In genomic region chr20:52191436-52192295, GRCh38 we compare ENCODE assay signal across 1 cellular context.
A peak's percentile ranks its signal among the peaks of the same experiment; 100 is the strongest.
TF ChIP-seq lines count a peak whose summit lies in the region.

Gene ZFP64, minus strand, starts transcription at chr20:52191779. Its CDS starts 143 bp downstream, at chr20:52191636.

TF ChIP-seq in HepG2, 621 proteins besides CTCF, POLR2A, EP300 and RAD21 (continued from another document and continues in another):
- TF ChIP-seq HMGXB4 (CRISPR knock-in tag; IDR thresholded peaks at IDR 0.05; ENCODE audit: borderline replicate concordance in 1 of 2, low read depth in 1 of 2): peak; percentile 99 to 100
- TF ChIP-seq EHMT2 (IDR thresholded peaks at IDR 0.05; ENCODE audit: borderline replicate concordance, low read depth, low read length): no peak
- TF ChIP-seq ZNF451 (CRISPR knock-in tag; IDR thresholded peaks at IDR 0.05): peak; percentile 91
- no peak for TF ChIP-seq ZBTB40 (IDR thresholded peaks at IDR 0.05)
- peak; percentile 68 for TF ChIP-seq ZBTB40 (CRISPR knock-in tag; IDR thresholded peaks at IDR 0.05)
- TF ChIP-seq ZNF75D (CRISPR knock-in tag; IDR thresholded peaks at IDR 0.05; ENCODE audit: borderline replicate concordance): no peak
- TF ChIP-seq AKAP8 (CRISPR knock-in tag; IDR thresholded peaks at IDR 0.05): no peak; the same call in 1 of the 2 replicates
- TF ChIP-seq SRF (IDR thresholded peaks at IDR 0.05; ENCODE audit: low read depth, low read length): no peak
- TF ChIP-seq ZSCAN12 (CRISPR knock-in tag; IDR thresholded peaks at IDR 0.05): no peak
- TF ChIP-seq SIX1 (CRISPR knock-in tag; IDR thresholded peaks at IDR 0.05; ENCODE audit: borderline replicate concordance): peak; percentile 24; the same call in 1 of the 2 replicates
- TF ChIP-seq ZNF501 (CRISPR knock-in tag; IDR thresholded peaks at IDR 0.05): peak; percentile 63; the same call in 1 of the 2 replicates
- peak; percentile 62; the same call in 1 of the 2 replicates for TF ChIP-seq ZNF724P (CRISPR knock-in tag; IDR thresholded peaks at IDR 0.05; ENCODE audit: borderline replicate concordance)
- peak; percentile 65 for TF ChIP-seq NR2C2 (CRISPR knock-in tag; IDR thresholded peaks at IDR 0.05; ENCODE audit: borderline replicate concordance)
- no peak; the same call in 1 of the 2 replicates for TF ChIP-seq ZNF235 (CRISPR knock-in tag; IDR thresholded peaks at IDR 0.05; ENCODE audit: borderline replicate concordance)
- peak; percentile 56; the same call in 1 of the 2 replicates for TF ChIP-seq BRF2 (CRISPR knock-in tag; IDR thresholded peaks at IDR 0.05)
- TF ChIP-seq ARHGAP35 (CRISPR knock-in tag; IDR thresholded peaks at IDR 0.05; ENCODE audit: borderline replicate concordance): peak; percentile 60
- peak; percentile 94 for TF ChIP-seq ZBTB14 (CRISPR knock-in tag; IDR thresholded peaks at IDR 0.05)
- peak; percentile 95; the same call in 1 of the 2 replicates for TF ChIP-seq ZNF138 (CRISPR knock-in tag; IDR thresholded peaks at IDR 0.05; ENCODE audit: low read depth)
- no peak for TF ChIP-seq CBX1 (IDR thresholded peaks at IDR 0.05; ENCODE audit: low read depth)
- peak; percentile 77 for TF ChIP-seq ZSCAN21 (CRISPR knock-in tag; IDR thresholded peaks at IDR 0.05; ENCODE audit: borderline replicate concordance)
- TF ChIP-seq STAT5B (CRISPR knock-in tag; IDR thresholded peaks at IDR 0.05): 0 out of 2 replicates have a peak, but pooled peaks have one; percentile 8
- TF ChIP-seq HCFC1 (IDR thresholded peaks at IDR 0.05; ENCODE audit: low read depth, low read length): peak; percentile 34; the same call in 1 of the 2 replicates
- TF ChIP-seq REPIN1 (CRISPR knock-in tag; IDR thresholded peaks at IDR 0.05; ENCODE audit: borderline replicate concordance, low read depth): peak; percentile 76
- peak; percentile 59; the same call in 1 of the 2 replicates for TF ChIP-seq HDAC1 (CRISPR knock-in tag; IDR thresholded peaks at IDR 0.05)
- TF ChIP-seq ZNF552 (CRISPR knock-in tag; IDR thresholded peaks at IDR 0.05; ENCODE audit: borderline replicate concordance): peak; percentile 26; the same call in 1 of the 2 replicates
- TF ChIP-seq ZNF512 (CRISPR knock-in tag; IDR thresholded peaks at IDR 0.05): no peak; the same call in 1 of the 2 replicates
- peak; percentile 16; the same call in 1 of the 2 replicates for TF ChIP-seq RERE (CRISPR knock-in tag; IDR thresholded peaks at IDR 0.05; ENCODE audit: low read depth)
